8 cellular contexts compared by ENCODE assay signal in the genomic region with DNA sequence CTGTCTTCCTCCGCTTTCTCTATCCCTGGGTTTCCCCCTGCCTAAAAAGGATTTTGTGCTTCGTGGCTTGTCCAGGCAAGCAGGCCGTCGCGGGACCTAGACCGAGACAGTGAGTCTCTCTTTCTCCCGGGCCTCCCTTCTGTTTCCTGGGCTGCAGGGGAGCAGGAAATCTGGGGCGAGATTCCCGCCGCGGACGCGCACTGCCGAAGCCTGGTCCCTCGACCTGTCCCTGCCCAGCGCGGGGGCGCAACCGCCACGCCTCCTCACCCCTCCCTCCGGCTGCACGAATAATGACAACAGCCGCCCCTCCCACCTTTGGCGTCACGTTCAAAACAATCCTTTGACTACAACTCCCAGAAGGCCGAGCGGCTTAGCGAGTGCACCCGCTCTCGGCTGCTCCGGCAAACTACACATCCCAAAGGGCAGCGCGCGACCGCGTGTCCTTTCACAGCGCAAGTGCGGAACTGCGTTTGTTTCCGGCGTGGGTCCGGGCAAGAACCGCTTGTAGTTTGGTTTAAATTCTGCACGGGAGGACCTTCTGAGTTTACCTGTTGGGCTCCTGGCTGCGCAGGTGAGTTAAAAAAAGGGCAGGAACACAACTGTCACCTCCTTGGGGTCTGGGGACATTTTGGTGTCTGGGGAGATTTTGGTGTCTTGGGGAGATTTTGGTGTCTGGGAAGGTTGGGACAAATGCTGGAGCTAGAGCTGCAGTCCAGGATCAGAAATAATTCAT. TPM values are rescaled to one million over a fixed set of nuclear protein-coding genes. Genes with fewer than 3 reads are reported as not detected.
DNase-seq lines count a peak whose midpoint lies in the region; ATAC-seq and TF ChIP-seq lines count a peak whose summit lies in the region.

A gene (plus strand): TSS at position 473 of the 733 bp plus-strand sequence. CDS start 1,715 bp downstream, outside the sequence.

- peaks cover 26% of the 10 kb centered on the region; the same call in 1 of the 2 replicates for H3K36me3 ChIP-seq in PC-9 (ENCODE audit: low read depth)
- peaks cover 7% of the 10 kb centered on the region for H3K36me3 ChIP-seq in mucosa of stomach (ENCODE audit: control insufficient read depth, insufficient read depth, low read length)

- H3K9me2 ChIP-seq in PC-9 (ENCODE audit: insufficient read depth) = no peaks in the 10 kb centered on the region

- TF ChIP-seq CTCF in PC-9 (conservative IDR thresholded peaks at IDR 0.05) = peak; percentile 13; the same call in 1 of the 2 replicates

- peak within 1 kb of the TSS; percentile 97 for H3K4me2 ChIP-seq in PC-9

- H3K27me3 ChIP-seq in PC-9 (ENCODE audit: insufficient read depth, low read depth) (no peaks in the 10 kb centered on the region), mucosa of stomach (ENCODE audit: control insufficient read depth, insufficient read depth, low read length) (no peaks in the 10 kb centered on the region)

- H3K79me2 ChIP-seq in PC-9 (ENCODE audit: low read depth) = peaks cover 27% of the 10 kb centered on the region

- peaks cover 15% of the 10 kb centered on the region; the same call in 1 of the 2 replicates for H3F3A ChIP-seq in PC-9 (ENCODE audit: insufficient read depth, low read depth)

- peak; percentile 73 for TF ChIP-seq POLR2A in erythroblast (IDR thresholded peaks at IDR 0.05; ENCODE audit: low read length)

- H3K9ac ChIP-seq in mucosa of stomach (ENCODE audit: low read length) = peak within 1 kb of the TSS; percentile 84

- H3K9me3 ChIP-seq in PC-9 (ENCODE audit: insufficient read depth, low read depth) = no peaks in the 10 kb centered on the region
- H3K9me3 ChIP-seq in mucosa of stomach (ENCODE audit: control insufficient read depth, low read length) = no peaks in the 10 kb centered on the region

- intact Hi-C loops in PC-9 (cut with micrococcal nuclease; ENCODE audit: unreplicated experiment) = loop anchor here (1.0 to 5.0 kb wide), 3 partner anchors 10 to 921 kb away; a partner anchor contains a TSS

- H3K27ac ChIP-seq in PC-9 = peak within 1 kb of the TSS; percentile 25

- no peaks in the 10 kb centered on the region for H4K20me1 ChIP-seq in PC-9 (ENCODE audit: insufficient read depth)

- H3K4me1 ChIP-seq in PC-9 (replicated peaks; ENCODE audit: insufficient read depth) = peaks cover 7% of the 10 kb centered on the region
- peaks cover 15% of the 10 kb centered on the region for H3K4me1 ChIP-seq in mucosa of stomach (ENCODE audit: control insufficient read depth, insufficient read depth, low read length)

- H3K4me3 ChIP-seq in Jurkat, Clone E6-1 (ENCODE audit: low read length) = peak within 1 kb of the TSS; percentile 98
- H3K4me3 ChIP-seq in PC-9 (peak within 1 kb of the TSS; percentile 96), mucosa of stomach (ENCODE audit: low read length) (peak within 1 kb of the TSS; percentile 28)

- DNase-seq in DMS153 (lab: John Stamatoyannopoulos, UW) (peak; percentile 97), PC-9 (peak; percentile 98 to 100), erythroblast (lab: John Stamatoyannopoulos, UW) (peak; percentile 98 to 99)
- DNase-seq in Jurkat, Clone E6-1 (ENCODE audit: low read depth, low spot score) = peak; percentile 98
- peak; percentile 97 for DNase-seq in activated T-cell treated with anti-CD3 and anti-CD28 coated beads, Interleukin-2, amount 50 U/mL, for 1 hour
- DNase-seq in stimulated activated CD8-positive, alpha-beta memory T cell treated with anti-CD3 and anti-CD28 coated beads, Interleukin-7, amount 100 ng/mL, for 1 hour (ENCODE audit: low read depth in 2 of 2) = peak; percentile 98

- ATAC-seq in GM21619 (IDR thresholded peaks at IDR 0.05; ENCODE audit: unreplicated experiment) = peak; percentile 98

- POLR2A ChIA-PET in PC-9 (lab: Charles Lee; ENCODE audit: unreplicated experiment) = no interaction called here

- H2AFZ ChIP-seq in PC-9 = peak within 1 kb of the TSS; percentile 81

- no TSS peak for BruUV-seq in PC-9 (replicated peaks; lab: Mats Ljungman, UMichigan)

- CTCF ChIA-PET in PC-9 (lab: Charles Lee) = no interaction called here

RNA-seq across cellular contexts. Expression of the gene that starts here (rescaled TPM):
- 27.0 TPM for polyA plus RNA-seq in Jurkat, Clone E6-1 (2012; ENCODE audit: insufficient read depth, insufficient read length)
- 23.4 and 24.2 TPM in 2 replicates for total RNA-seq in PC-9 (2021)

Comparison
In these comparisons a context has a peak if more than half of its experiments do, and no peak if none do; other contexts are left out.
1. Peak in every context shown above with its lines: DNase-seq, ATAC-seq, H3K4me3 ChIP-seq and H3K27ac ChIP-seq.
2. H3K4me3 ChIP-seq: peak in every context shown above with its lines; median percentile 98 in Jurkat, Clone E6-1; 96 in PC-9; 28 in mucosa of stomach.